Comparison of ENCODE assay signal across 8 cellular contexts in genomic region chr2:63840081-63840784, GRCh38. TPM values are rescaled to one million over a fixed set of nuclear protein-coding genes. Genes with fewer than 3 reads are reported as not detected.
DNase-seq lines count a peak whose midpoint lies in the region; ATAC-seq and TF ChIP-seq lines count a peak whose summit lies in the region.

No MANE protein-coding gene starts in this region.

- no peaks in the 10 kb centered on the region for H3K27me3 ChIP-seq in heart left ventricle

- no peaks in the 10 kb centered on the region for H3K36me3 ChIP-seq in heart left ventricle

- no peaks in the 10 kb centered on the region for H3K9me3 ChIP-seq in heart left ventricle

- peak overlapping the region; percentile 99 for H3K4me3 Mint-ChIP-seq in activated CD4-positive, alpha-beta memory T cell treated with anti-CD3 and anti-CD28 coated beads, Interleukin-2, amount 10 ng/mL, durations not matched to agents 7 days and 5 days

- no peak for TF ChIP-seq POLR2A in heart left ventricle (IDR thresholded peaks at IDR 0.05)

- peak overlapping the region; percentile 95 for H3K27ac Mint-ChIP-seq in activated CD4-positive, alpha-beta memory T cell treated with anti-CD3 and anti-CD28 coated beads, Interleukin-2, amount 10 ng/mL, durations not matched to agents 7 days and 5 days

- intact Hi-C loops in heart left ventricle (cut with DNase I) (loop anchor here in 6 of 10 donors (1.0 to 10.0 kb wide), 7 partner anchors 37 to 255 kb away; partner anchors contain the start of genes MDH1 (in 4 of the 6) and WDPCP (in 4 of the 6)), sciatic nerve (cut with DNase I) (no loop called here)

- H3K4me3 ChIP-seq in heart left ventricle: peak overlapping the region; percentile 74 to 98 (median 89)

- H3K4me1 Mint-ChIP-seq in activated CD4-positive, alpha-beta memory T cell treated with anti-CD3 and anti-CD28 coated beads, Interleukin-2, amount 10 ng/mL, durations not matched to agents 7 days and 5 days: peaks cover 40% of the 10 kb centered on the region

- no peaks in the 10 kb centered on the region for H3K27me3 Mint-ChIP-seq in activated CD4-positive, alpha-beta memory T cell treated with anti-CD3 and anti-CD28 coated beads, Interleukin-2, amount 10 ng/mL, durations not matched to agents 7 days and 5 days

- no peaks in the 10 kb centered on the region for H3K9me3 Mint-ChIP-seq in activated CD4-positive, alpha-beta memory T cell treated with anti-CD3 and anti-CD28 coated beads, Interleukin-2, amount 10 ng/mL, durations not matched to agents 7 days and 5 days

- peak overlapping the region; percentile 98 to 100 (median 99) for H3K27ac ChIP-seq in heart left ventricle

- CTCF ChIA-PET in activated CD4-positive, alpha-beta memory T cell treated with anti-CD3 and anti-CD28 coated beads, Interleukin-2, amount 10 ng/mL, durations not matched to agents 7 days and 5 days (lab: Charles Lee): interaction anchor here (0.6 to 7.6 kb wide), 4 partner anchors 18 to 683 kb away, joined by 3 to 167 read pairs (median 4); partner anchors contain the start of gene AFTPH

- DNase-seq in GM10266 (ENCODE audit: extremely low spot score): peak; percentile 31
- DNase-seq in activated CD4-positive, alpha-beta memory T cell treated with anti-CD3 and anti-CD28 coated beads, Interleukin-2, amount 10 ng/mL, durations not matched to agents 7 days and 5 days: peak; percentile 23
- no peak for DNase-seq in heart left ventricle
- no peak for DNase-seq in sciatic nerve (ENCODE audit: low spot score)
- no peak for DNase-seq in midbrain (lab: John Stamatoyannopoulos, UW)
- no peak for DNase-seq in NCI-H2029 treated with DMSO at 0.1 percent for 48 hours (lab: John Stamatoyannopoulos, UW)

- H3K4me1 ChIP-seq in heart left ventricle: peaks cover 0 to 33% (median 19%) of the 10 kb centered on the region in 12 donors

- TF ChIP-seq CTCF in GM10266 (IDR thresholded peaks at IDR 0.05; ENCODE audit: control insufficient read depth, insufficient read depth, low read depth, missing control alignments): no peak
- no peak for TF ChIP-seq CTCF in heart left ventricle (IDR thresholded peaks at IDR 0.05)

- ATAC-seq in GM19467 (IDR thresholded peaks at IDR 0.05; ENCODE audit: unreplicated experiment) (peak; percentile 30), HG03469 (IDR thresholded peaks at IDR 0.05; ENCODE audit: unreplicated experiment) (peak; percentile 14), heart left ventricle (peak; percentile 2 to 27 (median 6)), sciatic nerve (peak; percentile 2)

- 11 to 16% (median 12%) methylated on average over 19 to 24 of the region's 24 CpGs for WGBS in heart left ventricle, 4 donors

- POLR2A ChIA-PET in activated CD4-positive, alpha-beta memory T cell treated with anti-CD3 and anti-CD28 coated beads, Interleukin-2, amount 10 ng/mL, durations not matched to agents 7 days and 5 days (lab: Charles Lee): interaction anchor here (0.5 to 7.5 kb wide), 30 partner anchors 8 to 1388 kb away, joined by 3 to 738 read pairs (median 6); partner anchors contain the start of genes ACTR2, AFTPH, CEP68 and MDH1

- peaks cover 38% of the 10 kb centered on the region for H3K36me3 Mint-ChIP-seq in activated CD4-positive, alpha-beta memory T cell treated with anti-CD3 and anti-CD28 coated beads, Interleukin-2, amount 10 ng/mL, durations not matched to agents 7 days and 5 days (ENCODE audit: low read depth)

RNA-seq across cellular contexts. Expression of gene UGP2, which starts 1.5 kb away (rescaled TPM):
- total RNA-seq in activated CD4-positive, alpha-beta memory T cell treated with anti-CD3 and anti-CD28 coated beads, Interleukin-2, amount 10 ng/mL, durations not matched to agents 7 days and 5 days: 100 to 1,000 TPM; 180 TPM
- 100 to 1,000 TPM; 175 to 972 (median 331) TPM for total RNA-seq in heart left ventricle
- polyA plus RNA-seq in heart left ventricle: 1,000 to 10,000 TPM in 1 of 2 donors, 100 to 1,000 TPM in 1; 206 to 1,308 TPM
- 121 TPM for total RNA-seq in sciatic nerve

Comparison
In these comparisons a context has a peak if more than half of its experiments do, and no peak if none do; other contexts are left out.
1. DNase-seq: peak in GM10266 (single experiment) and activated CD4-positive, alpha-beta memory T cell treated with anti-CD3 and anti-CD28 coated beads, Interleukin-2, amount 10 ng/mL, durations not matched to agents 7 days and 5 days (single experiment); none in heart left ventricle (0 of 5), sciatic nerve (single experiment), midbrain (single experiment) and NCI-H2029 treated with DMSO at 0.1 percent for 48 hours (single experiment).
2. Peak in every context shown above with its lines, with median percentiles within 50 percentile points of each other: ATAC-seq.